25 cellular contexts compared by ENCODE assay signal in genomic region chr11:61873588-61874459, GRCh38. TPM values are rescaled to one million over a fixed set of nuclear protein-coding genes. Genes with fewer than 3 reads are reported as not detected.
DNase-seq lines count a peak whose midpoint lies in the region; ATAC-seq, FAIRE-seq and TF ChIP-seq lines count a peak whose summit lies in the region.
"Had no signal": no experiment of that assay in that cellular context is flagged by ENCODE, and none has a peak within 500 bp of the region (broad histone marks: within the 10 kb centered on the region; RNA-seq: fewer than 3 reads in every experiment).

No MANE protein-coding gene starts in this region.

- no peaks in the 10 kb centered on the region for H4K20me1 ChIP-seq in K562 (replicated peaks; ENCODE audit: control insufficient read depth, insufficient read depth, low read length)

- intact Hi-C loops in K562 (cut with micrococcal nuclease), result no loop called here
- intact Hi-C loops in left ventricle myocardium superior (cut with micrococcal nuclease), result no loop called here
- intact Hi-C loops in sigmoid colon (cut with DNase I), result no loop called here
- intact Hi-C loops in prostate gland (cut with DNase I), result no loop called here

- H3K27ac Mint-ChIP-seq in HFFc6, result no peak overlapping the region
- H3K27ac Mint-ChIP-seq: activated B cell treated with CpG ODN at 0.5 μM for 24 hours; activated T-cell treated with anti-CD3 and anti-CD28 coated beads, Interleukin-2, amount 50 U/mL, for 72 hours; neural progenitor cell; stimulated activated naive CD8-positive, alpha-beta T cell treated with anti-CD3 and anti-CD28 coated beads, Interleukin-15, Interleukin-2, amounts not matched to agents 100 ng/mL and 50 ng/mL, for 24 hours had no signal

- CTCF ChIA-PET in K562 (lab: Yijun Ruan, JAX; ENCODE audit: low intra/inter-chr PET ratio), result no interaction called here

- H3K4me2 ChIP-seq in K562 (ENCODE audit: insufficient read depth, low read length), result no peak overlapping the region
- H3K4me2 ChIP-seq: neural progenitor cell had no signal

- no peak for FAIRE-seq in K562 (lab: Jason Lieb, UNC)
- FAIRE-seq: kidney had no signal

- in situ Hi-C loops in K562 (cut with MboI), result no loop called here
- in situ Hi-C loops in KBM-7 (cut with MboI; ENCODE audit: low pct_unique_long_range_greater_than_20kb, low sequenced_read_pairs), result no loop called here

- no peak overlapping the region for H2AFZ ChIP-seq in K562 (ENCODE audit: low read depth, low read length)
- H2AFZ ChIP-seq: neural progenitor cell had no signal

- TF ChIP-seq RAD21 in K562 (CRISPR knock-in tag; conservative IDR thresholded peaks at IDR 0.05 in 1 of 2, IDR thresholded peaks at IDR 0.05 in 1 of 2), result 0 out of 4 replicates have a peak, but pooled peaks of 1 of the 2 experiments have one; percentile 5

- TF ChIP-seq CTCF in HFFc6 (IDR thresholded peaks at IDR 0.05) (peak; percentile 16; the same call in 1 of the 2 replicates), K562 (IDR thresholded peaks at IDR 0.05 in 2 of 3, conservative IDR thresholded peaks at IDR 0.05 in 1 of 3; ENCODE audit: insufficient read depth in 2 of 3, low read depth in 1 of 3, low read length in 3 of 3) (peak in 2 of 3 experiments; percentile 12 to 14; a peak in 1 of 6 replicates), sigmoid colon (IDR thresholded peaks at IDR 0.05) (no peak), prostate gland (IDR thresholded peaks at IDR 0.05) (no peak)

- H3K9me1 ChIP-seq in K562 (ENCODE audit: control insufficient read depth, insufficient read depth, low read length), result no peaks in the 10 kb centered on the region

- peak overlapping the region in 1 of 2 experiments; percentile 12; a peak in 1 of 4 replicates for H3K9ac ChIP-seq in K562 (ENCODE audit: insufficient read depth in 1 of 2, low read depth in 2 of 2, low read length in 2 of 2)
- H3K9ac ChIP-seq: neural progenitor cell had no signal

- no peak for ATAC-seq in K562
- ATAC-seq in left ventricle myocardium superior, result peak; percentile 33
- ATAC-seq in HG03460 (IDR thresholded peaks at IDR 0.05; ENCODE audit: unreplicated experiment), result no peak
- ATAC-seq in GM19455 (IDR thresholded peaks at IDR 0.05; ENCODE audit: unreplicated experiment), result no peak
- ATAC-seq: activated T-cell treated with anti-CD3 and anti-CD28 coated beads, Interleukin-2, amount 50 U/mL, for 72 hours; body of pancreas; HCT116 had no signal

- H3K9me3 ChIP-seq in K562 (replicated peaks; ENCODE audit: control insufficient read depth, insufficient read depth, low read depth, low read length), result no peaks in the 10 kb centered on the region
- H3K9me3 ChIP-seq in sigmoid colon, result no peaks in the 10 kb centered on the region
- H3K9me3 ChIP-seq in prostate gland, result no peaks in the 10 kb centered on the region
- H3K9me3 ChIP-seq: body of pancreas, psoas muscle had no signal

- H3K27me3 Mint-ChIP-seq in HFFc6 (ENCODE audit: insufficient read depth), result peaks cover 8% of the 10 kb centered on the region
- H3K27me3 Mint-ChIP-seq: activated B cell treated with CpG ODN at 0.5 μM for 24 hours; stimulated activated naive CD8-positive, alpha-beta T cell treated with anti-CD3 and anti-CD28 coated beads, Interleukin-15, Interleukin-2, amounts not matched to agents 100 ng/mL and 50 ng/mL, for 24 hours had no signal

- H3K9me3 Mint-ChIP-seq in HFFc6, result no peaks in the 10 kb centered on the region
- H3K9me3 Mint-ChIP-seq: activated B cell treated with CpG ODN at 0.5 μM for 24 hours; activated T-cell treated with anti-CD3 and anti-CD28 coated beads, Interleukin-2, amount 50 U/mL, for 72 hours; neural progenitor cell; stimulated activated naive CD8-positive, alpha-beta T cell treated with anti-CD3 and anti-CD28 coated beads, Interleukin-15, Interleukin-2, amounts not matched to agents 100 ng/mL and 50 ng/mL, for 24 hours had no signal

- WGBS in K562 (ENCODE audit: insufficient coverage, low coverage, missing lambda C conversion rate), result 78% methylated on average over 12 of the region's 18 CpGs
- WGBS in sigmoid colon, 2 donors, result 82 to 93% methylated on average over 18 of the region's 18 CpGs
- 72% methylated on average over 18 of the region's 18 CpGs for WGBS in prostate gland

- TF ChIP-seq POLR2A in K562 (conservative IDR thresholded peaks at IDR 0.05), result no peak
- TF ChIP-seq POLR2A in sigmoid colon (IDR thresholded peaks at IDR 0.05), result no peak
- no peak for TF ChIP-seq POLR2A in prostate gland (IDR thresholded peaks at IDR 0.05)

- no peak overlapping the region for H3K4me3 Mint-ChIP-seq in HFFc6
- H3K4me3 Mint-ChIP-seq: activated B cell treated with CpG ODN at 0.5 μM for 24 hours; activated T-cell treated with anti-CD3 and anti-CD28 coated beads, Interleukin-2, amount 50 U/mL, for 72 hours; neural progenitor cell; stimulated activated naive CD8-positive, alpha-beta T cell treated with anti-CD3 and anti-CD28 coated beads, Interleukin-15, Interleukin-2, amounts not matched to agents 100 ng/mL and 50 ng/mL, for 24 hours had no signal

- H3K4me1 ChIP-seq in K562 (replicated peaks in 1 of 2; ENCODE audit: control insufficient read depth in 2 of 2, insufficient read depth in 2 of 2, low read length in 2 of 2) (peaks cover 27 to 79% of the 10 kb centered on the region in 2 experiments), sigmoid colon (peaks cover 0 to 10% (median 3%) of the 10 kb centered on the region in 4 donors), prostate gland (replicated peaks) (no peaks in the 10 kb centered on the region)
- H3K4me1 ChIP-seq: body of pancreas had no signal

- BruUV-seq in K562 (replicated peaks; lab: Mats Ljungman, UMichigan), result no TSS peak

- H3K4me3 ChIP-seq in K562, result no peak overlapping the region
- H3K4me3 ChIP-seq in sigmoid colon, result no peak overlapping the region
- no peak overlapping the region for H3K4me3 ChIP-seq in prostate gland
- H3K4me3 ChIP-seq: body of pancreas, neural progenitor cell, psoas muscle had no signal

- H3K36me3 ChIP-seq in K562 (ENCODE audit: control insufficient read depth, insufficient read depth, low read length) (peaks cover 15% of the 10 kb centered on the region; the same call in 2 of the 3 replicates), sigmoid colon (peaks cover 0 to 35% (median 12%) of the 10 kb centered on the region in 4 donors), prostate gland (no peaks in the 10 kb centered on the region)
- H3K36me3 ChIP-seq: neural progenitor cell had no signal

- H3K27me3 ChIP-seq in K562 (ENCODE audit: control insufficient read depth in 2 of 2, insufficient read depth in 2 of 2, low read length in 2 of 2), result no peaks in the 10 kb centered on the region
- no peaks in the 10 kb centered on the region for H3K27me3 ChIP-seq in sigmoid colon
- no peaks in the 10 kb centered on the region for H3K27me3 ChIP-seq in prostate gland (replicated peaks; ENCODE audit: insufficient read depth)
- H3K27me3 ChIP-seq: body of pancreas had no signal

- H3K36me3 Mint-ChIP-seq in HFFc6 (ENCODE audit: low read depth), result no peaks in the 10 kb centered on the region
- H3K36me3 Mint-ChIP-seq: neural progenitor cell had no signal

- DNase-seq in HFFc6, result no peak
- no peak for DNase-seq in K562 (ENCODE audit: extremely low read depth in 1 of 4, low spot score in 3 of 4)
- DNase-seq in left ventricle myocardium superior, result no peak
- peak; percentile 61 for DNase-seq in sigmoid colon
- DNase-seq in KBM-7, result no peak
- DNase-seq in prostate gland (ENCODE audit: low spot score), result no peak
- DNase-seq: activated B cell treated with CpG ODN at 0.5 μM for 24 hours; activated naive CD4-positive, alpha-beta T cell treated with Interleukin-2 at 50 U/mL for 16 hours; activated T-cell treated with anti-CD3 and anti-CD28 coated beads, Interleukin-2, amount 50 U/mL, for 72 hours; body of pancreas; COR-L47; effector CD4-positive, alpha-beta T cell; GF-D8; Kasumi-1; kidney; MV-4-11; NCI-H146; NCI-H524; T-helper 1 cell had no signal

- no peak overlapping the region for H3K27ac ChIP-seq in K562 (ENCODE audit: extremely low read depth, low read depth, low read length)
- no peak overlapping the region for H3K27ac ChIP-seq in sigmoid colon
- H3K27ac ChIP-seq in prostate gland, result no peak overlapping the region
- H3K27ac ChIP-seq: body of pancreas, neural progenitor cell, psoas muscle had no signal

- 0 out of 3 replicates have a peak, but pooled peaks cover 3% of the 10 kb centered on the region for H3K79me2 ChIP-seq in K562 (ENCODE audit: control insufficient read depth, insufficient read depth, low read length)

- H3K4me1 Mint-ChIP-seq in HFFc6 (ENCODE audit: low read depth), result peaks cover 22% of the 10 kb centered on the region

- POLR2A ChIA-PET in K562 (lab: Yijun Ruan, JAX), result interaction anchor here (0.7 to 1.6 kb wide), 3 partner anchors 74 to 90 kb away, joined by 4 to 9 read pairs (median 8); partner anchors contain the start of gene BEST1

- TF ChIP-seq EP300 in K562 (IDR thresholded peaks at IDR 0.05; ENCODE audit: low read length), result no peak
- no peak for TF ChIP-seq EP300 in sigmoid colon (IDR thresholded peaks at IDR 0.05)

RNA-seq across cellular contexts. Expression of gene FADS3, which starts 17.5 kb away (rescaled TPM):
- total RNA-seq in HFFc6 (2021; fragmentation: NEBNext Ultra II Directional; extraction: Animal tissue kit (Norgen Biotek cat#: 25700)), result 100 to 1,000 TPM; 126 to 161 (median 137) TPM
- total RNA-seq in K562 (2011; cell fraction: chromatin; rRNA removed; ENCODE audit: low replicate concordance), result 196 and 689 TPM in 2 replicates
- 626 and 786 TPM in 2 replicates for total RNA-seq in K562 (2011; cell fraction: nucleolus; rRNA removed)
- 287 and 362 TPM in 2 replicates for total RNA-seq in K562 (2011; cell fraction: nucleoplasm; rRNA removed)
- total RNA-seq in K562 (2014; rRNA removed) (92.7 and 125 TPM in 2 replicates), K562 (2014; rRNA removed; fragmentation: Illumina TruSeq; extraction: Trizol) (18.6 and 32.4 TPM in 2 replicates), K562 (2015; rRNA removed; fragmentation: Illumina TruSeq; extraction: Trizol) (55.1 and 55.3 TPM in 2 replicates), K562 (2021) (105 and 106 TPM in 2 replicates), left ventricle myocardium superior (69.7 TPM), sigmoid colon (10 to 100 TPM; 21.1 to 57.9 (median 37.5) TPM), prostate gland (10 to 100 TPM; 18.5 to 74.9 TPM)
- polyA plus RNA-seq in K562 (2011; rRNA removed) (148 and 226 TPM in 2 replicates), K562 (2014; fragmentation: Illumina TruSeq; extraction: Trizol) (92.0 and 101 TPM in 2 replicates), K562 (2014; fragmentation: Nextera tagmentation; extraction: Ambion mirVana) (1 to 10 TPM in 1 of 2 experiments, under 1 TPM in 1; 0.97 to 3.3 TPM), K562 (2014; rRNA removed) (133 and 139 TPM in 2 replicates), sigmoid colon (10 to 100 TPM in 1 of 3 donors, 1 to 10 TPM in 2; 1.4 to 21.5 (median 3.0) TPM)
- 155 and 315 TPM in 2 replicates for polyA plus RNA-seq in K562 (2011; cell fraction: cytosol; rRNA removed)
- polyA plus RNA-seq in K562 (2011; cell fraction: nucleus; rRNA removed), result 2,057 and 2,412 TPM in 2 replicates
- polyA plus RNA-seq in K562 (2012), result 65.8 and 82.0 TPM in 2 replicates
- polyA minus RNA-seq in K562 (2011; rRNA and poly(A)+ RNA removed), result 33.8 and 64.4 TPM in 2 replicates
- 109 and 120 TPM in 2 replicates for polyA minus RNA-seq in K562 (2011; cell fraction: cytosol; rRNA and poly(A)+ RNA removed)
- polyA minus RNA-seq in K562 (2011; cell fraction: nucleus; rRNA and poly(A)+ RNA removed), result 200 TPM in 2 replicates

RNA-seq across cellular contexts. Expression of gene RAB3IL1, which starts 43.5 kb away (rescaled TPM):
- 1 to 10 TPM; 5.3 to 8.8 (median 7.9) TPM for total RNA-seq in HFFc6 (2021; fragmentation: NEBNext Ultra II Directional; extraction: Animal tissue kit (Norgen Biotek cat#: 25700))
- 21.2 and 46.4 TPM in 2 replicates for total RNA-seq in K562 (2011; cell fraction: chromatin; rRNA removed; ENCODE audit: low replicate concordance)
- total RNA-seq in K562 (2011; cell fraction: nucleolus; rRNA removed), result 27.3 and 33.0 TPM in 2 replicates
- total RNA-seq in K562 (2011; cell fraction: nucleoplasm; rRNA removed), result 19.3 and 24.0 TPM in 2 replicates
- total RNA-seq in K562 (2014; rRNA removed) (17.6 and 19.8 TPM in 2 replicates), K562 (2014; rRNA removed; fragmentation: Illumina TruSeq; extraction: Trizol) (2.0 and 3.7 TPM in 2 replicates), K562 (2015; rRNA removed; fragmentation: Illumina TruSeq; extraction: Trizol) (8.9 and 10.3 TPM in 2 replicates), K562 (2021) (42.6 and 46.2 TPM in 2 replicates), left ventricle myocardium superior (11.1 TPM), sigmoid colon (10 to 100 TPM; 12.1 to 23.7 (median 19.6) TPM), prostate gland (10 to 100 TPM in 1 of 2 donors, 1 to 10 TPM in 1; 3.5 to 53.0 TPM)
- polyA plus RNA-seq in K562 (2011; rRNA removed) (15.5 and 17.7 TPM in 2 replicates), K562 (2014; fragmentation: Illumina TruSeq; extraction: Trizol) (25.1 and 31.8 TPM in 2 replicates), K562 (2014; fragmentation: Nextera tagmentation; extraction: Ambion mirVana) (under 1 TPM; 0.15 to 0.25 TPM), K562 (2014; rRNA removed) (28.2 and 29.7 TPM in 2 replicates), sigmoid colon (10 to 100 TPM in 1 of 3 donors, 1 to 10 TPM in 2; 5.1 to 21.6 (median 7.0) TPM)
- 18.3 and 41.7 TPM in 2 replicates for polyA plus RNA-seq in K562 (2011; cell fraction: cytosol; rRNA removed)
- polyA plus RNA-seq in K562 (2011; cell fraction: nucleus; rRNA removed), result 25.8 and 42.6 TPM in 2 replicates
- polyA plus RNA-seq in K562 (2012), result 15.9 and 29.1 TPM in 2 replicates
- polyA minus RNA-seq in K562 (2011; rRNA and poly(A)+ RNA removed), result 6.1 and 11.2 TPM in 2 replicates
- polyA minus RNA-seq in K562 (2011; cell fraction: cytosol; rRNA and poly(A)+ RNA removed), result 22.8 and 26.0 TPM in 2 replicates
- 13.3 and 13.9 TPM in 2 replicates for polyA minus RNA-seq in K562 (2011; cell fraction: nucleus; rRNA and poly(A)+ RNA removed)
- total RNA-seq: activated B cell treated with CpG ODN at 0.5 μM for 24 hours had no signal

RNA-seq across cellular contexts. Expression of gene FADS2, which starts 45.7 kb away (rescaled TPM):
- 100 to 1,000 TPM in 1 of 6 experiments, 10 to 100 TPM in 5; 56.0 to 105 (median 81.1) TPM for total RNA-seq in HFFc6 (2021; fragmentation: NEBNext Ultra II Directional; extraction: Animal tissue kit (Norgen Biotek cat#: 25700))
- total RNA-seq in K562 (2011; cell fraction: chromatin; rRNA removed; ENCODE audit: low replicate concordance), result 49.3 and 107 TPM in 2 replicates
- total RNA-seq in K562 (2011; cell fraction: nucleolus; rRNA removed), result 68.6 and 70.4 TPM in 2 replicates
- total RNA-seq in K562 (2011; cell fraction: nucleoplasm; rRNA removed), result 66.5 and 86.0 TPM in 2 replicates
- total RNA-seq in K562 (2014; rRNA removed), result 13.2 and 17.7 TPM in 2 replicates
- total RNA-seq in K562 (2014; rRNA removed; fragmentation: Illumina TruSeq; extraction: Trizol), result 14.5 and 16.2 TPM in 2 replicates
- 11.5 and 12.0 TPM in 2 replicates for total RNA-seq in K562 (2015; rRNA removed; fragmentation: Illumina TruSeq; extraction: Trizol)
- 28.6 and 30.4 TPM in 2 replicates for total RNA-seq in K562 (2021)
- polyA plus RNA-seq in K562 (2011; rRNA removed), result 42.8 and 57.1 TPM in 2 replicates
- polyA plus RNA-seq in K562 (2011; cell fraction: cytosol; rRNA removed), result 45.6 and 51.9 TPM in 2 replicates
- 34.1 and 48.4 TPM in 2 replicates for polyA plus RNA-seq in K562 (2011; cell fraction: nucleus; rRNA removed)
- polyA plus RNA-seq in K562 (2012), result 27.8 and 43.6 TPM in 2 replicates
- polyA plus RNA-seq in K562 (2014; fragmentation: Illumina TruSeq; extraction: Trizol), result 33.9 and 39.7 TPM in 2 replicates
- 1 to 10 TPM; 2.9 to 5.3 TPM for polyA plus RNA-seq in K562 (2014; fragmentation: Nextera tagmentation; extraction: Ambion mirVana)
- 23.9 and 27.2 TPM in 2 replicates for polyA plus RNA-seq in K562 (2014; rRNA removed)
- polyA minus RNA-seq in K562 (2011; rRNA and poly(A)+ RNA removed), result 38.9 and 48.8 TPM in 2 replicates
- polyA minus RNA-seq in K562 (2011; cell fraction: cytosol; rRNA and poly(A)+ RNA removed), result 21.3 and 32.6 TPM in 2 replicates
- 10.5 and 15.2 TPM in 2 replicates for polyA minus RNA-seq in K562 (2011; cell fraction: nucleus; rRNA and poly(A)+ RNA removed)
- total RNA-seq in left ventricle myocardium superior, result 24.7 TPM
- 10 to 100 TPM in 3 of 4 donors, 1 to 10 TPM in 1; 4.1 to 45.4 (median 25.5) TPM for total RNA-seq in sigmoid colon
- 10 to 100 TPM in 1 of 3 donors, 1 to 10 TPM in 2; 3.6 to 50.2 (median 3.7) TPM for polyA plus RNA-seq in sigmoid colon
- 100 to 1,000 TPM in 1 of 2 donors, 10 to 100 TPM in 1; 67.5 to 213 TPM for total RNA-seq in prostate gland

RNA-seq across cellular contexts. Expression of gene FADS1, which starts 57.0 kb away (rescaled TPM):
- total RNA-seq in HFFc6 (2021; fragmentation: NEBNext Ultra II Directional; extraction: Animal tissue kit (Norgen Biotek cat#: 25700)), result 10 to 100 TPM; 25.9 to 39.1 (median 36.4) TPM
- 611 and 866 TPM in 2 replicates for total RNA-seq in K562 (2011; cell fraction: chromatin; rRNA removed; ENCODE audit: low replicate concordance)
- 866 and 894 TPM in 2 replicates for total RNA-seq in K562 (2011; cell fraction: nucleolus; rRNA removed)
- total RNA-seq in K562 (2011; cell fraction: nucleoplasm; rRNA removed), result 825 and 959 TPM in 2 replicates
- total RNA-seq in K562 (2014; rRNA removed) (250 and 292 TPM in 2 replicates), K562 (2014; rRNA removed; fragmentation: Illumina TruSeq; extraction: Trizol) (367 and 390 TPM in 2 replicates), K562 (2015; rRNA removed; fragmentation: Illumina TruSeq; extraction: Trizol) (353 and 364 TPM in 2 replicates), K562 (2021) (378 and 411 TPM in 2 replicates), left ventricle myocardium superior (26.3 TPM), sigmoid colon (10 to 100 TPM; 11.8 to 17.7 (median 16.6) TPM), prostate gland (10 to 100 TPM; 15.0 to 38.7 TPM)
- polyA plus RNA-seq in K562 (2011; rRNA removed) (747 and 864 TPM in 2 replicates), K562 (2014; fragmentation: Illumina TruSeq; extraction: Trizol) (394 and 457 TPM in 2 replicates), K562 (2014; fragmentation: Nextera tagmentation; extraction: Ambion mirVana) (100 to 1,000 TPM; 110 to 174 TPM), K562 (2014; rRNA removed) (295 and 314 TPM in 2 replicates), sigmoid colon (10 to 100 TPM in 1 of 3 donors, 1 to 10 TPM in 2; 1.2 to 12.6 (median 2.1) TPM)
- 1,005 and 1,028 TPM in 2 replicates for polyA plus RNA-seq in K562 (2011; cell fraction: cytosol; rRNA removed)
- polyA plus RNA-seq in K562 (2011; cell fraction: nucleus; rRNA removed), result 277 and 375 TPM in 2 replicates
- polyA plus RNA-seq in K562 (2012), result 228 and 290 TPM in 2 replicates
- polyA minus RNA-seq in K562 (2011; rRNA and poly(A)+ RNA removed), result 571 and 760 TPM in 2 replicates
- polyA minus RNA-seq in K562 (2011; cell fraction: cytosol; rRNA and poly(A)+ RNA removed), result 555 and 599 TPM in 2 replicates
- polyA minus RNA-seq in K562 (2011; cell fraction: nucleus; rRNA and poly(A)+ RNA removed), result 280 and 292 TPM in 2 replicates

Comparison
In these comparisons a context has a peak if more than half of its experiments do, and no peak if none do; other contexts are left out.
1. CTCF ChIP-seq: peak in HFFc6 (single experiment) and K562 (2 of 3); none in sigmoid colon (0 of 4) and prostate gland (0 of 4).